In genomic region chr19:1354496-1355257, GRCh38 we compare ENCODE assay signal across 8 cellular contexts. TPM values are rescaled to one million over a fixed set of nuclear protein-coding genes. Genes with fewer than 3 reads are reported as not detected.
A peak's percentile ranks its signal among the peaks of the same experiment; 100 is the strongest.
DNase-seq lines count a peak whose midpoint lies in the region; ATAC-seq, FAIRE-seq and TF ChIP-seq lines count a peak whose summit lies in the region.

No MANE protein-coding gene starts in this region.

- H3K27me3 ChIP-seq in right atrium auricular region: no peaks in the 10 kb centered on the region

- peaks cover 21% of the 10 kb centered on the region for H3K36me3 ChIP-seq in right atrium auricular region

- DNase-seq in GM12891 (ENCODE audit: insufficient read length, low spot score) (peak; percentile 98), NCI-H1436 (lab: John Stamatoyannopoulos, UW) (peak; percentile 85), T-helper 1 cell (peak; percentile 72 to 86 (median 77)), amniotic stem cell (lab: John Stamatoyannopoulos, UW) (peak; percentile 85), right atrium auricular region (ENCODE audit: low spot score) (peak; percentile 93), pulmonary artery endothelial cell (ENCODE audit: low read depth, low spot score) (peak; percentile 35), urothelium cell line (ENCODE audit: low spot score) (peak; percentile 96)

- H3K4me3 ChIP-seq in right atrium auricular region: peak overlapping the region; percentile 95 to 96

- TF ChIP-seq POLR2A in GM12891 (IDR thresholded peaks at IDR 0.05; ENCODE audit: low read depth, low read length): no peak

- FAIRE-seq in GM12891 (lab: Jason Lieb, UNC) (peak; percentile 98), urothelium cell line (lab: Jason Lieb, UNC) (no peak)

- no peak for TF ChIP-seq CTCF in right atrium auricular region (IDR thresholded peaks at IDR 0.05)

- ATAC-seq in HG02763 (IDR thresholded peaks at IDR 0.05; ENCODE audit: unreplicated experiment): peak; percentile 95

- H3K9me3 ChIP-seq in right atrium auricular region: no peaks in the 10 kb centered on the region

- peaks cover 0 to 22% of the 10 kb centered on the region in 2 donors for H3K4me1 ChIP-seq in right atrium auricular region

- peak overlapping the region; percentile 90 to 93 for H3K27ac ChIP-seq in right atrium auricular region

TF ChIP-seq in GM12891, 5 proteins besides CTCF, POLR2A, EP300 and RAD21:
- TF ChIP-seq TAF1 (IDR thresholded peaks at IDR 0.05; ENCODE audit: low read depth, low read length): no peak
- TF ChIP-seq POU2F2 (IDR thresholded peaks at IDR 0.05; ENCODE audit: low read depth, low read length): no peak
- TF ChIP-seq SPI1 (IDR thresholded peaks at IDR 0.05; ENCODE audit: low read depth, low read length): no peak
- TF ChIP-seq PAX5 (IDR thresholded peaks at IDR 0.05; ENCODE audit: insufficient read depth, low read length, severe bottlenecking): no peak
- no peak for TF ChIP-seq POLR2AphosphoS5 (IDR thresholded peaks at IDR 0.05; ENCODE audit: low read depth, low read length)
TF ChIP-seq in GM12891: peak in this region for 0.

RNA-seq across cellular contexts. Expression of gene NDUFS7, which starts 29.0 kb away (rescaled TPM):
- 82.3 TPM for polyA plus RNA-seq in GM12891 (2012; ENCODE audit: low read depth, missing spikeins)
- total RNA-seq in right atrium auricular region (100 to 1,000 TPM; 234 to 326 TPM), pulmonary artery endothelial cell (51.7 and 68.7 TPM in 2 replicates)

RNA-seq across cellular contexts. Expression of gene GAMT, which starts 46.7 kb away (rescaled TPM):
- 28.0 TPM for polyA plus RNA-seq in GM12891 (2012; ENCODE audit: low read depth, missing spikeins)
- total RNA-seq in right atrium auricular region (10 to 100 TPM; 45.8 to 92.5 TPM), pulmonary artery endothelial cell (12.3 and 25.5 TPM in 2 replicates)

RNA-seq across cellular contexts. Expression of gene DAZAP1, which starts 52.7 kb away (rescaled TPM):
- polyA plus RNA-seq in GM12891 (2012; ENCODE audit: low read depth, missing spikeins): 73.3 TPM
- total RNA-seq in right atrium auricular region (10 to 100 TPM; 32.6 to 47.5 TPM), pulmonary artery endothelial cell (94.8 and 106 TPM in 2 replicates)

Comparison
In these comparisons a context has a peak if more than half of its experiments do, and no peak if none do; other contexts are left out.
1. Peak in every context shown above with its lines: DNase-seq, ATAC-seq, H3K4me3 ChIP-seq and H3K27ac ChIP-seq.
2. DNase-seq: peak in every context shown above with its lines; median percentile 98 in GM12891; 96 in urothelium cell line; 93 in right atrium auricular region; 85 in NCI-H1436; 85 in amniotic stem cell; 77 in T-helper 1 cell; 35 in pulmonary artery endothelial cell.